Comparison of ENCODE assay signal across 9 cellular contexts in the genomic region with DNA sequence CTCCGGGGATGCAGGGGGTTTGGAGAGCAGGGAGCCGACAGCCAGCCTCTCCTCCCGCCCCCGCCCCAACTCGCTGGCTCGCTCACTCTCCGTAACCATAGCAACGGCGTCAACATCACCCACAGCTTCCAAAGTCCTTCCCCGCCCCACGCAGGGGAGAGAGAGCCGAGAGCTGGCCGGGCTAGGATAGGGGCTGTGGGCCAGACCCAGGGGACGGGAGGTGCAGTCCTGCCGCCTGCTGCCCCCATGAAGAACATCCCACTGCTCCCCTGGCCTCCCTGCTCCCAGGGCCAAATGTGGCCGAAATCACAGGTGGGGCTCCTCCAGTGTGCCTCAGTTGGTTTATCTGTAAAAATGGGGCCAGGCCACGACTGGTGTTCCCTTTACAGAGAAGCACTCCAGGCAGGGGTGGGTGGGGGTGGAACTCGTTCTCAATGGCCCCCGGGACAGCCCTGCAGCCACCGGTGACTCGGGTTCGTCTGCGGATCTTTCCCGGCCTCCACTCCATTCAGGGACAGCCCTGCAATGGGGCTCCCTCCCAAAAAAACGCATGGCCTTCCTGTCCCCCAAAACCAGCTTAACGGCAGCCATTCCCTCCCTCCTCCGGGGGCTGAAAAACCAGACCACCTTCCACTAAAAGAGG. TPM values are rescaled to one million over a fixed set of nuclear protein-coding genes. Genes with fewer than 3 reads are reported as not detected.
A peak's percentile ranks its signal among the peaks of the same experiment; 100 is the strongest.
DNase-seq lines count a peak whose midpoint lies in the region; ATAC-seq, FAIRE-seq and TF ChIP-seq lines count a peak whose summit lies in the region.
"Had no signal": no experiment of that assay in that cellular context is flagged by ENCODE, and none has a peak within 500 bp of the region (broad histone marks: within the 10 kb centered on the region; RNA-seq: fewer than 3 reads in every experiment).

No MANE protein-coding gene starts in this region.

- DNase-seq in cardiac muscle cell (ENCODE audit: low read depth in 1 of 2, low spot score in 1 of 2): peak; percentile 67 to 87
- DNase-seq in cardiac septum (ENCODE audit: low spot score): no peak
- DNase-seq in SJCRH30: peak; percentile 62 to 65
- peak; percentile 33 for DNase-seq in bronchial epithelial cell (ENCODE audit: low read depth)
- DNase-seq in left colon: peak; percentile 78 to 83
- peak; percentile 75 for DNase-seq in testis

- H3K27me3 ChIP-seq in cardiac muscle cell (peaks cover 3% of the 10 kb centered on the region), SJCRH30 (no peaks in the 10 kb centered on the region), bronchial epithelial cell (ENCODE audit: control insufficient read depth, insufficient read depth, low read length) (no peaks in the 10 kb centered on the region), testis (no peaks in the 10 kb centered on the region)

- H3K36me3 ChIP-seq in cardiac muscle cell (no peaks in the 10 kb centered on the region), SJCRH30 (no peaks in the 10 kb centered on the region), bronchial epithelial cell (ENCODE audit: control insufficient read depth, insufficient read depth, low read length) (no peaks in the 10 kb centered on the region), testis (ENCODE audit: low read depth, missing control alignments) (no peaks in the 10 kb centered on the region)

- H3K4me3 ChIP-seq in cardiac muscle cell (no peak overlapping the region), SJCRH30 (no peak overlapping the region), bronchial epithelial cell (ENCODE audit: low read depth, low read length) (peak overlapping the region; percentile 88), testis (no peak overlapping the region)

- 10 to 21% methylated on average over 10 to 24 of the region's 27 CpGs for WGBS in testis, 2 donors

- H3K27ac ChIP-seq in cardiac muscle cell: no peak overlapping the region
- H3K27ac ChIP-seq in SJCRH30: no peak overlapping the region
- H3K27ac ChIP-seq in testis: no peak overlapping the region

- H3K4me1 ChIP-seq in cardiac muscle cell (ENCODE audit: low read depth) (peaks cover 36% of the 10 kb centered on the region), SJCRH30 (peaks cover 10% of the 10 kb centered on the region), testis (peaks cover 63% of the 10 kb centered on the region)

- no peaks in the 10 kb centered on the region for H3K9me3 ChIP-seq in cardiac muscle cell (ENCODE audit: low read depth)
- H3K9me3 ChIP-seq in SJCRH30 (replicated peaks): no peaks in the 10 kb centered on the region
- no peaks in the 10 kb centered on the region for H3K9me3 ChIP-seq in testis

- intact Hi-C loops in cardiac septum (cut with DNase I): no loop called here
- intact Hi-C loops in left colon (cut with DNase I, micrococcal nuclease): no loop called here
- intact Hi-C loops in testis (cut with DNase I; ENCODE audit: low total_unique reads): no loop called here

- no peak for ATAC-seq in left colon
- ATAC-seq in GM18511 (IDR thresholded peaks at IDR 0.05; ENCODE audit: unreplicated experiment): no peak
- ATAC-seq in HG03457 (IDR thresholded peaks at IDR 0.05; ENCODE audit: unreplicated experiment): no peak

- FAIRE-seq in bronchial epithelial cell (lab: Jason Lieb, UNC): no peak
- FAIRE-seq: endometrium had no signal

- TF ChIP-seq POLR2A in testis (IDR thresholded peaks at IDR 0.05): no peak

- no peak for TF ChIP-seq CTCF in cardiac muscle cell (IDR thresholded peaks at IDR 0.05; ENCODE audit: low read depth, low read length)
- TF ChIP-seq CTCF in bronchial epithelial cell (IDR thresholded peaks at IDR 0.05; ENCODE audit: insufficient read depth, low read length, severe bottlenecking): no peak
- TF ChIP-seq CTCF in testis (IDR thresholded peaks at IDR 0.05): no peak

RNA-seq across cellular contexts. Expression of a gene that starts 3.1 kb away (rescaled TPM):
- 5.3 and 9.3 TPM in 2 replicates for total RNA-seq in cardiac muscle cell
- polyA plus RNA-seq in cardiac muscle cell: 9.1 and 20.8 TPM in 2 replicates
- 14.1 TPM for total RNA-seq in cardiac septum
- total RNA-seq in SJCRH30 (2014; rRNA removed; shearing (Covaris generic)): 5.1 and 5.8 TPM in 2 replicates
- total RNA-seq in bronchial epithelial cell: 5.3 and 6.4 TPM in 2 replicates
- total RNA-seq in left colon: 10 to 100 TPM; 30.6 to 35.9 TPM
- 10 to 100 TPM; 14.7 to 26.5 TPM for total RNA-seq in testis
- 13.3 TPM for polyA plus RNA-seq in testis (ENCODE audit: insufficient read depth, low read depth, low replicate concordance)

RNA-seq across cellular contexts. Expression of a gene that starts 12.0 kb away (rescaled TPM):
- total RNA-seq in cardiac muscle cell (24.4 and 39.7 TPM in 2 replicates), cardiac septum (16.7 TPM), bronchial epithelial cell (2.4 and 3.8 TPM in 2 replicates), left colon (10 to 100 TPM; 41.9 to 43.0 TPM), testis (100 to 1,000 TPM; 149 to 200 TPM)
- polyA plus RNA-seq in cardiac muscle cell (19.2 and 21.3 TPM in 2 replicates), testis (ENCODE audit: insufficient read depth, low read depth, low replicate concordance) (104 TPM)
- 17.7 and 19.1 TPM in 2 replicates for total RNA-seq in SJCRH30 (2014; rRNA removed; shearing (Covaris generic))

RNA-seq across cellular contexts. Expression of a gene that starts 25.0 kb away (rescaled TPM):
- total RNA-seq in cardiac muscle cell (198 and 203 TPM in 2 replicates), cardiac septum (61.1 TPM), bronchial epithelial cell (48.4 and 71.0 TPM in 2 replicates), left colon (10 to 100 TPM; 61.5 to 63.5 TPM), testis (100 to 1,000 TPM; 127 to 140 TPM)
- polyA plus RNA-seq in cardiac muscle cell (145 and 159 TPM in 2 replicates), testis (ENCODE audit: insufficient read depth, low read depth, low replicate concordance) (51.1 TPM)
- total RNA-seq in SJCRH30 (2014; rRNA removed; shearing (Covaris generic)): 39.2 and 41.6 TPM in 2 replicates

RNA-seq across cellular contexts. Expression of a gene that starts 44.9 kb away (rescaled TPM):
- total RNA-seq in cardiac muscle cell (11.2 and 16.3 TPM in 2 replicates), cardiac septum (2.1 TPM), bronchial epithelial cell (0.79 and 1.9 TPM in 2 replicates), left colon (10 to 100 TPM; 19.1 to 29.1 TPM), testis (10 to 100 TPM; 10.6 to 16.7 TPM)
- polyA plus RNA-seq in cardiac muscle cell (5.9 and 14.3 TPM in 2 replicates), testis (ENCODE audit: insufficient read depth, low read depth, low replicate concordance) (1.1 TPM)
- total RNA-seq in SJCRH30 (2014; rRNA removed; shearing (Covaris generic)): 4.7 and 4.8 TPM in 2 replicates

RNA-seq across cellular contexts. Expression of a gene that starts 44.9 kb away (rescaled TPM):
- total RNA-seq in cardiac muscle cell (58.0 and 62.5 TPM in 2 replicates), cardiac septum (14.9 TPM), bronchial epithelial cell (14.2 and 15.4 TPM in 2 replicates), left colon (10 to 100 TPM; 56.3 to 76.5 TPM), testis (100 to 1,000 TPM in 1 of 2 donors, 10 to 100 TPM in 1; 80.1 to 108 TPM)
- polyA plus RNA-seq in cardiac muscle cell (53.7 and 58.5 TPM in 2 replicates), testis (ENCODE audit: insufficient read depth, low read depth, low replicate concordance) (50.1 TPM)
- total RNA-seq in SJCRH30 (2014; rRNA removed; shearing (Covaris generic)): 29.1 and 29.2 TPM in 2 replicates
